In genomic region chr6:43059168-43060033, GRCh38 we compare ENCODE assay signal across 8 cellular contexts. TPM values are rescaled to one million over a fixed set of nuclear protein-coding genes. Genes with fewer than 3 reads are reported as not detected.
DNase-seq lines count a peak whose midpoint lies in the region; TF ChIP-seq lines count a peak whose summit lies in the region.

Gene KLC4 (plus strand): TSS chr6:43059631. CDS start chr6:43061336, 1,705 bp downstream.
Gene MRPL2 (minus strand): TSS chr6:43059434. CDS start chr6:43059381, 53 bp downstream.

- H3K4me3 ChIP-seq in HAP-1 (peak within 1 kb of the TSS; percentile 93), MM.1S (ENCODE audit: low read length) (peak within 1 kb of the TSS; percentile 74), foreskin fibroblast (ENCODE audit: low read depth in 1 of 2, low read length in 2 of 2) (peak within 1 kb of the TSS; percentile 69 to 77), stomach smooth muscle (ENCODE audit: low read length in 2 of 2) (peak within 1 kb of the TSS; percentile 93 to 99)

- H3K9me2 ChIP-seq in MM.1S (replicated peaks; ENCODE audit: insufficient read depth, low read length): no peaks in the 10 kb centered on the region

- no peaks in the 10 kb centered on the region for H4K20me1 ChIP-seq in MM.1S (ENCODE audit: insufficient read depth, low read length)

- peak within 1 kb of the TSS; percentile 51; the same call in 1 of the 2 replicates for H3K27ac ChIP-seq in MM.1S (ENCODE audit: low read length)
- H3K27ac ChIP-seq in stomach smooth muscle (ENCODE audit: low read length): peak within 1 kb of the TSS; percentile 86

- H3K79me2 ChIP-seq in MM.1S (ENCODE audit: low read length): peaks cover 22% of the 10 kb centered on the region

- H3K27me3 Mint-ChIP-seq in neural crest cell (ENCODE audit: low read depth): no peaks in the 10 kb centered on the region

- H3K36me3 ChIP-seq in ES-I3 (ENCODE audit: insufficient read depth, low read length) (no peaks in the 10 kb centered on the region), HAP-1 (replicated peaks) (peaks cover 28% of the 10 kb centered on the region), MM.1S (replicated peaks; ENCODE audit: insufficient read depth, low read length) (no peaks in the 10 kb centered on the region), stomach smooth muscle (ENCODE audit: control insufficient read depth in 2 of 2, insufficient read depth in 2 of 2, low read length in 2 of 2) (peaks cover 15 to 21% of the 10 kb centered on the region in 2 donors)

- TF ChIP-seq CTCF in MM.1S (IDR thresholded peaks at IDR 0.05; ENCODE audit: low read length) (no peak), foreskin fibroblast (IDR thresholded peaks at IDR 0.05; ENCODE audit: low read depth, low read length) (no peak), neural crest cell (conservative IDR thresholded peaks at IDR 0.05) (no peak)

- peaks cover 3% of the 10 kb centered on the region; the same call in 1 of the 2 replicates for H3K4me1 ChIP-seq in ES-I3 (ENCODE audit: insufficient read depth, low read length)
- H3K4me1 ChIP-seq in HAP-1: peaks cover 6% of the 10 kb centered on the region; the same call in 1 of the 2 replicates
- H3K4me1 ChIP-seq in MM.1S (ENCODE audit: low read length): peaks cover 9% of the 10 kb centered on the region
- peaks cover 26% of the 10 kb centered on the region for H3K4me1 ChIP-seq in stomach smooth muscle (ENCODE audit: control insufficient read depth, insufficient read depth, low read length)

- peak; percentile 98 for DNase-seq in HAP-1 (ENCODE audit: low spot score in 2 of 2)
- peak; percentile 98 for DNase-seq in MM.1S
- peak; percentile 78 for DNase-seq in SIG-M5 (lab: John Stamatoyannopoulos, UW)
- peak; percentile 95 for DNase-seq in activated gamma-delta T cell treated with anti-CD3 and anti-CD28 coated beads, Interleukin-2, amount 50 U/mL, for 16 hours (ENCODE audit: low read depth)
- DNase-seq in foreskin fibroblast: peak; percentile 98 to 99
- DNase-seq in neural crest cell (ENCODE audit: low read depth, low spot score): peak; percentile 90

- no peaks in the 10 kb centered on the region for H3K9me3 ChIP-seq in ES-I3 (ENCODE audit: control insufficient read depth, insufficient read depth, low read length)
- H3K9me3 ChIP-seq in HAP-1: no peaks in the 10 kb centered on the region
- no peaks in the 10 kb centered on the region for H3K9me3 ChIP-seq in MM.1S (replicated peaks; ENCODE audit: insufficient read depth, low read length)
- H3K9me3 ChIP-seq in stomach smooth muscle (ENCODE audit: control insufficient read depth in 2 of 2, low read length in 2 of 2): no peaks in the 10 kb centered on the region

- H3K9ac ChIP-seq in ES-I3 (ENCODE audit: low read depth, low read length) (peak within 1 kb of the TSS; percentile 82), MM.1S (ENCODE audit: low read length) (peak within 1 kb of the TSS; percentile 83), stomach smooth muscle (ENCODE audit: low read length in 2 of 2) (peak within 1 kb of the TSS; percentile 94 to 96)

- in situ Hi-C loops in HAP-1 (cut with MboI; ENCODE audit: low sequenced_read_pairs): no loop called here

- peak within 1 kb of the TSS; percentile 95 for H2AFZ ChIP-seq in MM.1S (ENCODE audit: low read length)

- H3K9me3 Mint-ChIP-seq in neural crest cell: no peaks in the 10 kb centered on the region

- H3K36me3 Mint-ChIP-seq in neural crest cell (ENCODE audit: low read depth): peaks cover 2% of the 10 kb centered on the region

- peak within 1 kb of the TSS; percentile 85 for H3K4me2 ChIP-seq in MM.1S (ENCODE audit: low read depth, low read length)

- peaks cover 28% of the 10 kb centered on the region for H3K4me1 Mint-ChIP-seq in neural crest cell

- H3F3A ChIP-seq in MM.1S (ENCODE audit: insufficient read depth, low read length): no peaks in the 10 kb centered on the region; the same call in 1 of the 2 replicates

- no peaks in the 10 kb centered on the region for H3K27me3 ChIP-seq in HAP-1 (ENCODE audit: low read depth)
- H3K27me3 ChIP-seq in MM.1S (replicated peaks; ENCODE audit: insufficient read depth, low read length): no peaks in the 10 kb centered on the region
- H3K27me3 ChIP-seq in stomach smooth muscle (ENCODE audit: control insufficient read depth in 1 of 2, insufficient read depth in 2 of 2, low read length in 2 of 2): no peaks in the 10 kb centered on the region

- H3K4me3 Mint-ChIP-seq in neural crest cell: peak within 1 kb of the TSS; percentile 99

- peak within 1 kb of the TSS; percentile 98 for H3K27ac Mint-ChIP-seq in neural crest cell (ENCODE audit: unreplicated experiment)

RNA-seq across cellular contexts. Expression of gene KLC4, which starts in this region (rescaled TPM):
- total RNA-seq in neural crest cell: 16.7 and 20.3 TPM in 2 replicates

RNA-seq across cellular contexts. Expression of gene MRPL2, which starts in this region (rescaled TPM):
- total RNA-seq in neural crest cell: 45.7 and 56.8 TPM in 2 replicates

Comparison
In these comparisons a context has a peak if more than half of its experiments do, and no peak if none do; other contexts are left out.
1. Peak in every context shown above with its lines: DNase-seq, H3K4me3 ChIP-seq and H3K27ac ChIP-seq.